3 cellular contexts compared by ENCODE assay signal in the genomic region with DNA sequence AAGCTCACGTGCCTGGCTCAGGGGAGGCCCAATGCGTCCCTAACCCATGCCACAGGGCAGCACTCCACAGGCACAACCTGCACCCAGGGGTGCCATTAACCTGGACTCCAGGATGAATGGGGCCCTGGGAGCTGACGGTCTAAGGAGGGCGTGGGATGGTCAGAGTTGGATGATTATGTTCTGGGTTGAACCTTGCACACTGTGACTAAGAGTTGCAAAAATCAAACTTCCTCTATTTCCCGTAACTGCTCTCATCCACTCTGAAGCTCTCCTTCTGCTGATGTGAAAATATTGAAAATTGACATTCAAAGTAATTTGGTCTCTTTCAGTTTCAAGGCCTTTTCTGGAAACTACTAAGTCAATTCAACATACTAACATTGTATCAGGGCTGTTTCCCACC. TPM values are rescaled to one million over a fixed set of nuclear protein-coding genes. Genes with fewer than 3 reads are reported as not detected.
"Had no signal": no experiment of that assay in that cellular context is flagged by ENCODE, and none has a peak within 500 bp of the region (broad histone marks: within the 10 kb centered on the region; RNA-seq: fewer than 3 reads in every experiment).

No MANE protein-coding gene starts in this region.

RNA-seq across cellular contexts. Expression of a gene that starts 54.0 kb away (rescaled TPM):
- total RNA-seq: chondrocyte; endothelial cell of umbilical vein; natural killer cell treated with Interleukin-12 subunit alpha and Interleukin-12 subunit beta and Interleukin-15 and Interleukin-18, amount 100 ng/mL, for 72 hours had no signal
